ENCODE assay signal across 8 cellular contexts in genomic region chr6:170291271-170292110, GRCh38. TPM values are rescaled to one million over a fixed set of nuclear protein-coding genes. Genes with fewer than 3 reads are reported as not detected.
DNase-seq lines count a peak whose midpoint lies in the region; ATAC-seq and TF ChIP-seq lines count a peak whose summit lies in the region.

No MANE protein-coding gene starts in this region.

- peaks cover 86% of the 10 kb centered on the region for H3K27me3 Mint-ChIP-seq in T-helper 1 cell treated with Interleukin-12 subunit alpha and Interleukin-12 subunit beta and Interleukin-4 antibody, amounts not matched to agents 30 μg/mL and 1 μg/mL, for 36 hours (ENCODE audit: low read depth)

- intact Hi-C loops in colonic mucosa (cut with DNase I) (no loop called here), left lung (cut with DNase I) (loop anchor here in 1 of 2 donors (10.0 kb wide), 1 partner anchor 457 kb away; no protein-coding TSS in a partner anchor)

- peak overlapping the region; percentile 31 for H3K27ac Mint-ChIP-seq in T-helper 1 cell treated with Interleukin-12 subunit alpha and Interleukin-12 subunit beta and Interleukin-4 antibody, amounts not matched to agents 30 μg/mL and 1 μg/mL, for 36 hours
- H3K27ac Mint-ChIP-seq in stimulated activated effector memory CD8-positive, alpha-beta T cell treated with anti-CD3 and anti-CD28 coated beads, Interleukin-12 subunit alpha, Interleukin-12 subunit beta, amount 100 ng/mL, for 72 hours = no peak overlapping the region

- no peak for TF ChIP-seq CTCF in NB4 (IDR thresholded peaks at IDR 0.05; ENCODE audit: low read depth, low read length)
- TF ChIP-seq CTCF in colonic mucosa (IDR thresholded peaks at IDR 0.05) = no peak
- TF ChIP-seq CTCF in left lung (IDR thresholded peaks at IDR 0.05) = no peak

- H3K36me3 Mint-ChIP-seq in T-helper 1 cell treated with Interleukin-12 subunit alpha and Interleukin-12 subunit beta and Interleukin-4 antibody, amounts not matched to agents 30 μg/mL and 1 μg/mL, for 36 hours (ENCODE audit: low read depth) = peaks cover 6% of the 10 kb centered on the region
- peaks cover 5% of the 10 kb centered on the region for H3K36me3 Mint-ChIP-seq in stimulated activated effector memory CD8-positive, alpha-beta T cell treated with anti-CD3 and anti-CD28 coated beads, Interleukin-12 subunit alpha, Interleukin-12 subunit beta, amount 100 ng/mL, for 72 hours

- peaks cover 26% of the 10 kb centered on the region for H3K4me1 Mint-ChIP-seq in T-helper 1 cell treated with Interleukin-12 subunit alpha and Interleukin-12 subunit beta and Interleukin-4 antibody, amounts not matched to agents 30 μg/mL and 1 μg/mL, for 36 hours (ENCODE audit: low read depth)
- peaks cover 47% of the 10 kb centered on the region for H3K4me1 Mint-ChIP-seq in stimulated activated effector memory CD8-positive, alpha-beta T cell treated with anti-CD3 and anti-CD28 coated beads, Interleukin-12 subunit alpha, Interleukin-12 subunit beta, amount 100 ng/mL, for 72 hours

- no peaks in the 10 kb centered on the region for H3K36me3 ChIP-seq in colonic mucosa
- H3K36me3 ChIP-seq in left lung = peaks cover 0 to 11% of the 10 kb centered on the region in 2 donors

- peak; percentile 31 for TF ChIP-seq POLR2A in NB4 (IDR thresholded peaks at IDR 0.05; ENCODE audit: extremely low read depth, insufficient read length)

- peaks cover 11% of the 10 kb centered on the region for H3K4me1 ChIP-seq in colonic mucosa
- peaks cover 27 to 79% of the 10 kb centered on the region in 2 donors for H3K4me1 ChIP-seq in left lung

- H3K4me3 ChIP-seq in NB4 (ENCODE audit: low read depth, low read length) (peak overlapping the region; percentile 67), colonic mucosa (peak overlapping the region; percentile 72), left lung (peak overlapping the region; percentile 59 to 73)

- H3K9ac ChIP-seq in colonic mucosa (ENCODE audit: low read depth in 2 of 2, low read length in 2 of 2) = peak overlapping the region; percentile 44 to 48

- DNase-seq in NB4 (ENCODE audit: low read depth) (peak; percentile 94), colonic mucosa (peak; percentile 75), left lung (peak in 1 of 2 donors; percentile 84), NAMALWA (ENCODE audit: low spot score) (no peak)
- peak in 1 of 2 donors; percentile 64 for DNase-seq in stimulated activated effector memory CD8-positive, alpha-beta T cell treated with anti-CD3 and anti-CD28 coated beads, Interleukin-12 subunit alpha, Interleukin-12 subunit beta, amount 100 ng/mL, for 72 hours (ENCODE audit: low spot score in 2 of 2)

- no peaks in the 10 kb centered on the region for H3K9me3 ChIP-seq in colonic mucosa
- no peaks in the 10 kb centered on the region for H3K9me3 ChIP-seq in left lung

- ATAC-seq in GM18861 (IDR thresholded peaks at IDR 0.05; ENCODE audit: unreplicated experiment) = peak; percentile 37
- ATAC-seq in left lung = peak; percentile 41
- peak; percentile 66 for ATAC-seq in stimulated activated effector memory CD8-positive, alpha-beta T cell treated with anti-CD3 and anti-CD28 coated beads, Interleukin-12 subunit alpha, Interleukin-12 subunit beta, amount 100 ng/mL, for 72 hours
- no peak for ATAC-seq in HG03039 (IDR thresholded peaks at IDR 0.05; ENCODE audit: unreplicated experiment)

- no peaks in the 10 kb centered on the region for H3K9me3 Mint-ChIP-seq in T-helper 1 cell treated with Interleukin-12 subunit alpha and Interleukin-12 subunit beta and Interleukin-4 antibody, amounts not matched to agents 30 μg/mL and 1 μg/mL, for 36 hours
- H3K9me3 Mint-ChIP-seq in stimulated activated effector memory CD8-positive, alpha-beta T cell treated with anti-CD3 and anti-CD28 coated beads, Interleukin-12 subunit alpha, Interleukin-12 subunit beta, amount 100 ng/mL, for 72 hours = no peaks in the 10 kb centered on the region

- H3K27ac ChIP-seq in colonic mucosa = peak overlapping the region; percentile 52
- H3K27ac ChIP-seq in left lung = peak overlapping the region in 1 of 2 donors; percentile 48

- H3K27me3 ChIP-seq in colonic mucosa (peaks cover 71% of the 10 kb centered on the region), left lung (peaks cover 69 to 100% of the 10 kb centered on the region in 2 donors)

- H3K4me3 Mint-ChIP-seq in T-helper 1 cell treated with Interleukin-12 subunit alpha and Interleukin-12 subunit beta and Interleukin-4 antibody, amounts not matched to agents 30 μg/mL and 1 μg/mL, for 36 hours = peak overlapping the region; percentile 88
- peak overlapping the region; percentile 87 for H3K4me3 Mint-ChIP-seq in stimulated activated effector memory CD8-positive, alpha-beta T cell treated with anti-CD3 and anti-CD28 coated beads, Interleukin-12 subunit alpha, Interleukin-12 subunit beta, amount 100 ng/mL, for 72 hours

RNA-seq across cellular contexts. Expression of gene DLL1, which starts 0.6 kb away (rescaled TPM):
- 10 to 100 TPM; 16.1 to 26.8 TPM for total RNA-seq in colonic mucosa
- 10 to 100 TPM in 1 of 2 donors, 1 to 10 TPM in 1; 6.3 to 12.8 TPM for total RNA-seq in left lung

RNA-seq across cellular contexts. Expression of gene FAM120B, which starts 15.1 kb away (rescaled TPM):
- total RNA-seq in colonic mucosa = 10 to 100 TPM; 25.1 to 28.5 TPM
- total RNA-seq in left lung = 10 to 100 TPM; 26.6 to 27.8 TPM
